10 cellular contexts compared by ENCODE assay signal in genomic region chr6:18585032-18585573, GRCh38.
DNase-seq lines count a peak whose midpoint lies in the region; ATAC-seq and TF ChIP-seq lines count a peak whose summit lies in the region.
"Had no signal": no experiment of that assay in that cellular context is flagged by ENCODE, and none has a peak within 500 bp of the region (broad histone marks: within the 10 kb centered on the region; RNA-seq: fewer than 3 reads in every experiment).

No MANE protein-coding gene starts in this region.

- H3K9ac ChIP-seq in endodermal cell (ENCODE audit: extremely low read depth, low read length, poor library complexity, severe bottlenecking) (no peak overlapping the region), neuronal stem cell (ENCODE audit: low read depth, low read length, poor library complexity) (no peak overlapping the region)

- H3K27ac ChIP-seq in endodermal cell (ENCODE audit: low read depth, low read length): no peak overlapping the region
- no peak overlapping the region for H3K27ac ChIP-seq in neuronal stem cell (replicated peaks; ENCODE audit: low read length)
- no peak overlapping the region for H3K27ac ChIP-seq in coronary artery

- intact Hi-C loops in activated CD4-positive, alpha-beta memory T cell treated with anti-CD3 and anti-CD28 coated beads for 36 hours (cut with micrococcal nuclease): no loop called here

- H2BK120ac ChIP-seq in neuronal stem cell (ENCODE audit: low read depth, low read length): no peak overlapping the region

- no peaks in the 10 kb centered on the region for H3K79me1 ChIP-seq in neuronal stem cell (ENCODE audit: low read depth, low read length)

- no peak overlapping the region for H3K4me3 Mint-ChIP-seq in endodermal cell
- no peak overlapping the region for H3K4me3 Mint-ChIP-seq in activated CD4-positive, alpha-beta memory T cell treated with anti-CD3 and anti-CD28 coated beads for 36 hours

- WGBS in endodermal cell (ENCODE audit: insufficient coverage in 1 of 2, insufficient read length in 1 of 2), 2 experiments: 74 to 78% methylated on average over 3 to 4 of the region's 4 CpGs
- WGBS in neuronal stem cell (ENCODE audit: extremely low coverage in 2 of 2, insufficient read length in 2 of 2, insufficient replicate concordance in 1 of 2), 2 donors: no CpG with 5 or more reads among the region's 4 CpGs

- no peaks in the 10 kb centered on the region for H3K27me3 ChIP-seq in endodermal cell (ENCODE audit: control insufficient read depth, insufficient read depth, low read length, poor library complexity, severe bottlenecking)
- H3K27me3 ChIP-seq in neuronal stem cell (ENCODE audit: control insufficient read depth in 3 of 3, insufficient read depth in 3 of 3, low read depth in 1 of 3, low read length in 3 of 3): no peaks in the 10 kb centered on the region

- H3K27me3 Mint-ChIP-seq in endodermal cell (ENCODE audit: insufficient read depth): no peaks in the 10 kb centered on the region
- peaks cover 3% of the 10 kb centered on the region for H3K27me3 Mint-ChIP-seq in activated CD4-positive, alpha-beta memory T cell treated with anti-CD3 and anti-CD28 coated beads for 36 hours

- H3K4me3 ChIP-seq in endodermal cell (ENCODE audit: low read length) (no peak overlapping the region), neuronal stem cell (ENCODE audit: low read length in 2 of 2) (no peak overlapping the region), coronary artery (no peak overlapping the region)

- peaks cover 3% of the 10 kb centered on the region for H3K4me1 Mint-ChIP-seq in endodermal cell
- H3K4me1 Mint-ChIP-seq in activated CD4-positive, alpha-beta memory T cell treated with anti-CD3 and anti-CD28 coated beads for 36 hours (ENCODE audit: low read depth): no peaks in the 10 kb centered on the region

- no peak overlapping the region for H3K23ac ChIP-seq in neuronal stem cell (ENCODE audit: low read depth, low read length, poor library complexity)

- no peak overlapping the region for H2AK5ac ChIP-seq in neuronal stem cell (ENCODE audit: low read depth, low read length)

- H3K4me2 ChIP-seq in neuronal stem cell (ENCODE audit: insufficient read depth, low read length, poor library complexity, severe bottlenecking): no peak overlapping the region

- peak overlapping the region; percentile 0 for H3K27ac Mint-ChIP-seq in endodermal cell
- H3K27ac Mint-ChIP-seq in activated CD4-positive, alpha-beta memory T cell treated with anti-CD3 and anti-CD28 coated beads for 36 hours: no peak overlapping the region

- peak overlapping the region; percentile 78 for H2AFZ ChIP-seq in neuronal stem cell (ENCODE audit: low read length)

- no peak overlapping the region for H2BK12ac ChIP-seq in neuronal stem cell (ENCODE audit: low read length)

- ATAC-seq in HG02678 (IDR thresholded peaks at IDR 0.05; ENCODE audit: unreplicated experiment): no peak

- H3K18ac ChIP-seq in neuronal stem cell (ENCODE audit: low read length): no peak overlapping the region

- no peaks in the 10 kb centered on the region for H3K4me1 ChIP-seq in endodermal cell (ENCODE audit: control insufficient read depth, insufficient read depth, low read length)
- peaks cover 6 to 12% of the 10 kb centered on the region in 2 donors for H3K4me1 ChIP-seq in neuronal stem cell (ENCODE audit: control insufficient read depth in 2 of 2, insufficient read depth in 1 of 2, low read depth in 1 of 2, low read length in 2 of 2)

- H4K8ac ChIP-seq in neuronal stem cell (ENCODE audit: low read depth, low read length): no peak overlapping the region

- POLR2A ChIA-PET in activated CD4-positive, alpha-beta memory T cell treated with anti-CD3 and anti-CD28 coated beads for 36 hours (lab: Charles Lee): no interaction called here

- TF ChIP-seq CTCF in endodermal cell (conservative IDR thresholded peaks at IDR 0.05) (no peak), coronary artery (IDR thresholded peaks at IDR 0.05) (no peak)

- no peak overlapping the region for H2BK5ac ChIP-seq in neuronal stem cell (ENCODE audit: low read length)

- H3K9me3 ChIP-seq in endodermal cell (ENCODE audit: control insufficient read depth, low read length): no peaks in the 10 kb centered on the region
- H3K9me3 ChIP-seq in neuronal stem cell (replicated peaks in 1 of 2; ENCODE audit: control insufficient read depth in 2 of 2, insufficient read depth in 1 of 2, low read depth in 1 of 2, low read length in 2 of 2): no peaks in the 10 kb centered on the region

- H3K14ac ChIP-seq in neuronal stem cell (ENCODE audit: low read length): no peak overlapping the region

- no peak overlapping the region for H4K91ac ChIP-seq in neuronal stem cell (ENCODE audit: low read depth, low read length, poor library complexity)

- peak; percentile 34 for DNase-seq in GM04503 (ENCODE audit: low read depth)
- peak; percentile 24 for DNase-seq in NCI-H748 treated with DMSO at 0.1 percent for 48 hours (lab: John Stamatoyannopoulos, UW)
- DNase-seq in endodermal cell: no peak
- no peak for DNase-seq in neuronal stem cell (ENCODE audit: low spot score)
- no peak for DNase-seq in NK-92 (lab: John Stamatoyannopoulos, UW; ENCODE audit: unreplicated experiment)
- no peak for DNase-seq in coronary artery (ENCODE audit: low spot score)
- DNase-seq in activated CD4-positive, alpha-beta memory T cell treated with anti-CD3 and anti-CD28 coated beads for 36 hours: no peak
- DNase-seq: midbrain, NCI-H1105 had no signal

- H3K36me3 ChIP-seq in endodermal cell (ENCODE audit: control insufficient read depth, insufficient read depth, low read length): no peaks in the 10 kb centered on the region
- no peaks in the 10 kb centered on the region for H3K36me3 ChIP-seq in neuronal stem cell (replicated peaks in 1 of 2; ENCODE audit: control insufficient read depth in 2 of 2, insufficient read depth in 2 of 2, low read length in 2 of 2)

- no peaks in the 10 kb centered on the region for H3K9me3 Mint-ChIP-seq in endodermal cell
- no peaks in the 10 kb centered on the region for H3K9me3 Mint-ChIP-seq in activated CD4-positive, alpha-beta memory T cell treated with anti-CD3 and anti-CD28 coated beads for 36 hours

- H2BK15ac ChIP-seq in neuronal stem cell (ENCODE audit: low read length): no peak overlapping the region

- H3K36me3 Mint-ChIP-seq in endodermal cell (ENCODE audit: low read depth): no peaks in the 10 kb centered on the region
- no peaks in the 10 kb centered on the region for H3K36me3 Mint-ChIP-seq in activated CD4-positive, alpha-beta memory T cell treated with anti-CD3 and anti-CD28 coated beads for 36 hours

- CTCF ChIA-PET in activated CD4-positive, alpha-beta memory T cell treated with anti-CD3 and anti-CD28 coated beads for 36 hours (lab: Charles Lee): no interaction called here

- H3K4ac ChIP-seq in neuronal stem cell (ENCODE audit: low read length): no peak overlapping the region

Comparison
In these comparisons a context has a peak if more than half of its experiments do, and no peak if none do; other contexts are left out.
1. DNase-seq: peak in GM04503 (single experiment) and NCI-H748 treated with DMSO at 0.1 percent for 48 hours (single experiment); none in endodermal cell (single experiment), neuronal stem cell (single experiment), NK-92 (single experiment), coronary artery (single experiment) and activated CD4-positive, alpha-beta memory T cell treated with anti-CD3 and anti-CD28 coated beads for 36 hours (single experiment).